1 cellular context compared by ENCODE assay signal in genomic region chr19:35748106-35749020, GRCh38.
TF ChIP-seq lines count a peak whose summit lies in the region.

Gene LIN37 (plus strand): TSS chr19:35748576. CDS start chr19:35748725, 149 bp downstream.

TF ChIP-seq in HepG2, 621 proteins besides CTCF, POLR2A, EP300 and RAD21 (continued from another document and continues in another):
- peak; percentile 42; the same call in 1 of the 2 replicates for TF ChIP-seq ZNF547 (CRISPR knock-in tag; IDR thresholded peaks at IDR 0.05)
- TF ChIP-seq, protein P1, sequence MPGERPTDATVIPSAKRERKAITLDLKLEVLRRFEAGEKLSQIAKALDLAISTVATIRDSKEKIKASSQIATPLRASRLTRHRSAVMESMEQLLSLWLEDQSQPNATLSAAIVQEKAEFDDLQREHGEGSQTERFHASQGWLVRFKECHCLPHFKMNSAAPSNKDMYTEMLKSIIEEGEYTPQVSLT (CRISPR knock-in tag; IDR thresholded peaks at IDR 0.05; ENCODE audit: borderline replicate concordance, low read depth) = no peak
- TF ChIP-seq ZNF574 (CRISPR knock-in tag; IDR thresholded peaks at IDR 0.05) = peak; percentile 91
- TF ChIP-seq CSRNP1 (CRISPR knock-in tag; IDR thresholded peaks at IDR 0.05) = no peak
- TF ChIP-seq GLMP (CRISPR knock-in tag; IDR thresholded peaks at IDR 0.05; ENCODE audit: borderline replicate concordance) = no peak
- TF ChIP-seq, protein P2, sequence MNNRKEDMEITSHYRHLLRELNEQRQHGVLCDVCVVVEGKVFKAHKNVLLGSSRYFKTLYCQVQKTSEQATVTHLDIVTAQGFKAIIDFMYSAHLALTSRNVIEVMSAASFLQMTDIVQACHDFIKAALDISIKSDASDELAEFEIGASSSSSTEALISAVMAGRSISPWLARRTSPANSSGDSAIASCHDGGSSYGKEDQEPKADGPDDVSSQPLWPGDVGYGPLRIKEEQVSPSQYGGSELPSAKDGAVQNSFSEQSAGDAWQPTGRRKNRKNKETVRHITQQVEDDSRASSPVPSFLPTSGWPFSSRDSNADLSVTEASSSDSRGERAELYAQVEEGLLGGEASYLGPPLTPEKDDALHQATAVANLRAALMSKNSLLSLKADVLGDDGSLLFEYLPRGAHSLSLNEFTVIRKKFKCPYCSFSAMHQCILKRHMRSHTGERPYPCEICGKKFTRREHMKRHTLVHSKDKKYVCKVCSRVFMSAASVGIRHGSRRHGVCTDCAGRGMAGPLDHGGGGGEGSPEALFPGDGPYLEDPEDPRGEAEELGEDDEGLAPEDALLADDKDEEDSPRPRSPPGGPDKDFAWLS (CRISPR knock-in tag; IDR thresholded peaks at IDR 0.05; ENCODE audit: borderline replicate concordance) = no peak
- TF ChIP-seq PRPF4 (IDR thresholded peaks at IDR 0.05; ENCODE audit: low read depth, low read length, poor library complexity, severe bottlenecking) = no peak
- no peak for TF ChIP-seq ZKSCAN1 (IDR thresholded peaks at IDR 0.05; ENCODE audit: low read length)
- peak; percentile 74; the same call in 1 of the 2 replicates for TF ChIP-seq NR2F2 (IDR thresholded peaks at IDR 0.05; ENCODE audit: borderline replicate concordance, low read depth)
- 0 out of 2 replicates have a peak, but pooled peaks have one; percentile 60 for TF ChIP-seq FOXC1 (CRISPR knock-in tag; IDR thresholded peaks at IDR 0.05; ENCODE audit: borderline replicate concordance)
- TF ChIP-seq ESRRA (CRISPR knock-in tag; IDR thresholded peaks at IDR 0.05; ENCODE audit: low read depth) = peak; percentile 70; the same call in 1 of the 2 replicates
- TF ChIP-seq ZFP1 (CRISPR knock-in tag; IDR thresholded peaks at IDR 0.05) = no peak
- peak; percentile 32; the same call in 1 of the 2 replicates for TF ChIP-seq ZNF33B (CRISPR knock-in tag; IDR thresholded peaks at IDR 0.05)
- TF ChIP-seq MAX (IDR thresholded peaks at IDR 0.05) = 0 out of 2 replicates have a peak, but pooled peaks have one; percentile 70
- TF ChIP-seq TAF1 (CRISPR knock-in tag; IDR thresholded peaks at IDR 0.05) = peak; percentile 74
- peak; percentile 98 for TF ChIP-seq ZNF143 (CRISPR knock-in tag; IDR thresholded peaks at IDR 0.05)
- TF ChIP-seq PHF5A (CRISPR knock-in tag; IDR thresholded peaks at IDR 0.05; ENCODE audit: low read depth, unreplicated experiment) = no peak
- no peak for TF ChIP-seq ZNF136 (CRISPR knock-in tag; IDR thresholded peaks at IDR 0.05; ENCODE audit: low read depth)
- TF ChIP-seq ZNF777 (CRISPR knock-in tag; IDR thresholded peaks at IDR 0.05) = peak; percentile 85
- no peak for TF ChIP-seq RFXANK (CRISPR knock-in tag; IDR thresholded peaks at IDR 0.05)
- TF ChIP-seq ZNF124 (CRISPR knock-in tag; IDR thresholded peaks at IDR 0.05) = no peak
- TF ChIP-seq KLF16 (CRISPR knock-in tag; IDR thresholded peaks at IDR 0.05) = peak in 1 of 2 experiments; percentile 77; a peak in 2 of 4 replicates
- no peak for TF ChIP-seq ZNF367 (CRISPR knock-in tag; IDR thresholded peaks at IDR 0.05; ENCODE audit: borderline replicate concordance)
- TF ChIP-seq KDM5A (IDR thresholded peaks at IDR 0.05; ENCODE audit: borderline replicate concordance, low read length) = peak; percentile 84; the same call in 1 of the 2 replicates
- TF ChIP-seq MXD4 (CRISPR knock-in tag; IDR thresholded peaks at IDR 0.05) = no peak
- peak; percentile 63; the same call in 1 of the 2 replicates for TF ChIP-seq HNF4G (IDR thresholded peaks at IDR 0.05; ENCODE audit: borderline replicate concordance, low read depth, low read length)
- TF ChIP-seq HNF4G (CRISPR knock-in tag; IDR thresholded peaks at IDR 0.05; ENCODE audit: borderline replicate concordance, low read depth) = no peak
- TF ChIP-seq, protein P3, sequence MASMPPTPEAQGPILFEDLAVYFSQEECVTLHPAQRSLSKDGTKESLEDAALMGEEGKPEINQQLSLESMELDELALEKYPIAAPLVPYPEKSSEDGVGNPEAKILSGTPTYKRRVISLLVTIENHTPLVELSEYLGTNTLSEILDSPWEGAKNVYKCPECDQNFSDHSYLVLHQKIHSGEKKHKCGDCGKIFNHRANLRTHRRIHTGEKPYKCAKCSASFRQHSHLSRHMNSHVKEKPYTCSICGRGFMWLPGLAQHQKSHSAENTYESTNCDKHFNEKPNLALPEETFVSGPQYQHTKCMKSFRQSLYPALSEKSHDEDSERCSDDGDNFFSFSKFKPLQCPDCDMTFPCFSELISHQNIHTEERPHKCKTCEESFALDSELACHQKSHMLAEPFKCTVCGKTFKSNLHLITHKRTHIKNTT (CRISPR knock-in tag; IDR thresholded peaks at IDR 0.05) = no peak
- no peak for TF ChIP-seq HOXD1 (CRISPR knock-in tag; IDR thresholded peaks at IDR 0.05)
- TF ChIP-seq ZMYM4 (CRISPR knock-in tag; IDR thresholded peaks at IDR 0.05) = no peak
- TF ChIP-seq ZFP82 (CRISPR knock-in tag; IDR thresholded peaks at IDR 0.05; ENCODE audit: borderline replicate concordance) = no peak
- TF ChIP-seq SKIL (CRISPR knock-in tag; IDR thresholded peaks at IDR 0.05; ENCODE audit: borderline replicate concordance) = no peak
- peak; percentile 63; the same call in 1 of the 2 replicates for TF ChIP-seq ZSCAN5A (CRISPR knock-in tag; IDR thresholded peaks at IDR 0.05; ENCODE audit: borderline replicate concordance)
- TF ChIP-seq ATF2 (CRISPR knock-in tag; IDR thresholded peaks at IDR 0.05) = peak; percentile 69; the same call in 1 of the 2 replicates
- TF ChIP-seq CBX1 (IDR thresholded peaks at IDR 0.05; ENCODE audit: low read depth) = no peak
- peak; percentile 79 for TF ChIP-seq XRCC5 (optimal IDR thresholded peaks at IDR 0.05; ENCODE audit: low read length)
- TF ChIP-seq JARID2 (CRISPR knock-in tag; IDR thresholded peaks at IDR 0.05; ENCODE audit: insufficient replicate concordance) = no peak
- peak; percentile 81 for TF ChIP-seq KDM2A (CRISPR knock-in tag; IDR thresholded peaks at IDR 0.05; ENCODE audit: borderline replicate concordance, low read depth)
- peak; percentile 47; the same call in 1 of the 3 replicates for TF ChIP-seq MXI1 (IDR thresholded peaks at IDR 0.05; ENCODE audit: borderline replicate concordance, low read depth, low read length)
- no peak; the same call in 1 of the 2 replicates for TF ChIP-seq ZNF776 (CRISPR knock-in tag; IDR thresholded peaks at IDR 0.05)
- no peak for TF ChIP-seq SRSF4 (IDR thresholded peaks at IDR 0.05; ENCODE audit: low read depth, low read length, poor library complexity, severe bottlenecking)
- TF ChIP-seq, protein P4, sequence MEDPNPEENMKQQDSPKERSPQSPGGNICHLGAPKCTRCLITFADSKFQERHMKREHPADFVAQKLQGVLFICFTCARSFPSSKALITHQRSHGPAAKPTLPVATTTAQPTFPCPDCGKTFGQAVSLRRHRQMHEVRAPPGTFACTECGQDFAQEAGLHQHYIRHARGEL (CRISPR knock-in tag; IDR thresholded peaks at IDR 0.05) = no peak
- peak; percentile 61; the same call in 1 of the 2 replicates for TF ChIP-seq ZNF567 (CRISPR knock-in tag; IDR thresholded peaks at IDR 0.05; ENCODE audit: borderline replicate concordance)
- no peak for TF ChIP-seq ZBTB14 (CRISPR knock-in tag; IDR thresholded peaks at IDR 0.05)
